Comparison of ENCODE assay signal across 18 cellular contexts in genomic region chr20:38198238-38198861, GRCh38. TPM values are rescaled to one million over a fixed set of nuclear protein-coding genes. Genes with fewer than 3 reads are reported as not detected.
DNase-seq lines count a peak whose midpoint lies in the region; ATAC-seq, FAIRE-seq and TF ChIP-seq lines count a peak whose summit lies in the region.
"Had no signal": no experiment of that assay in that cellular context is flagged by ENCODE, and none has a peak within 500 bp of the region (broad histone marks: within the 10 kb centered on the region; RNA-seq: fewer than 3 reads in every experiment).

No MANE protein-coding gene starts in this region.

- FAIRE-seq in astrocyte (lab: Jason Lieb, UNC) (no peak), keratinocyte (lab: Jason Lieb, UNC) (peak; percentile 95)
- FAIRE-seq: endometrium, islet of Langerhans had no signal

- peaks cover 17% of the 10 kb centered on the region for H3K4me1 ChIP-seq in left ventricle myocardium inferior
- peaks cover 11% of the 10 kb centered on the region for H3K4me1 ChIP-seq in astrocyte (ENCODE audit: insufficient read depth, low read length)
- H3K4me1 ChIP-seq in keratinocyte (ENCODE audit: control insufficient read depth, extremely low read depth, insufficient read depth, low read length) = peaks cover 48% of the 10 kb centered on the region

- no peak for TF ChIP-seq CTCF in left ventricle myocardium inferior (IDR thresholded peaks at IDR 0.05; ENCODE audit: borderline replicate concordance)
- TF ChIP-seq CTCF in astrocyte (IDR thresholded peaks at IDR 0.05; ENCODE audit: insufficient read depth, low read depth, low read length) = no peak
- TF ChIP-seq CTCF in keratinocyte (optimal IDR thresholded peaks at IDR 0.05 in 1 of 3, IDR thresholded peaks at IDR 0.05 in 1 of 3, conservative IDR thresholded peaks at IDR 0.05 in 1 of 3; ENCODE audit: extremely low read depth in 1 of 3, insufficient read depth in 2 of 3, low read length in 3 of 3) = no peak

- intact Hi-C loops in cardiac septum (cut with DNase I) (no loop called here), left ventricle myocardium inferior (cut with micrococcal nuclease) (no loop called here)

- H3K9me3 Mint-ChIP-seq in astrocyte (ENCODE audit: unreplicated experiment) = peaks cover 5% of the 10 kb centered on the region
- H3K9me3 Mint-ChIP-seq: activated naive CD8-positive, alpha-beta T cell treated with anti-CD3 and anti-CD28 coated beads for 36 hours had no signal

- H3K36me3 Mint-ChIP-seq in astrocyte (ENCODE audit: low read depth, unreplicated experiment) = peaks cover 1% of the 10 kb centered on the region
- H3K36me3 Mint-ChIP-seq: activated naive CD8-positive, alpha-beta T cell treated with anti-CD3 and anti-CD28 coated beads for 36 hours had no signal

- H3K9me1 ChIP-seq in keratinocyte (ENCODE audit: control insufficient read depth, extremely low read depth, insufficient read depth, low read length) = no peaks in the 10 kb centered on the region

- H3K9me3 ChIP-seq in left ventricle myocardium inferior (replicated peaks) (no peaks in the 10 kb centered on the region), astrocyte (ENCODE audit: insufficient read depth, low read depth, low read length) (no peaks in the 10 kb centered on the region), keratinocyte (ENCODE audit: control insufficient read depth, low read depth, low read length) (no peaks in the 10 kb centered on the region)
- H3K9me3 ChIP-seq: SJSA1, tibial nerve had no signal

- H3K4me2 ChIP-seq in astrocyte (ENCODE audit: low read length) (no peak overlapping the region), keratinocyte (ENCODE audit: control insufficient read depth, extremely low read depth, insufficient read depth, low read depth, low read length) (no peak overlapping the region)
- H3K4me2 ChIP-seq: KMS-11 had no signal

- peaks cover 12% of the 10 kb centered on the region for H3K27me3 Mint-ChIP-seq in astrocyte (ENCODE audit: low read depth, unreplicated experiment)

- H3K4me3 Mint-ChIP-seq in astrocyte (ENCODE audit: unreplicated experiment) = no peak overlapping the region
- H3K4me3 Mint-ChIP-seq: activated CD4-positive, alpha-beta T cell treated with anti-CD3 and anti-CD28 coated beads, Interleukin-2, amount 10 ng/mL, durations not matched to agents 24 days and 14 days; activated naive CD8-positive, alpha-beta T cell treated with anti-CD3 and anti-CD28 coated beads for 36 hours; mesothelial cell of epicardium had no signal

- H4K20me1 ChIP-seq in astrocyte (ENCODE audit: insufficient read depth, low read length) (no peaks in the 10 kb centered on the region), keratinocyte (ENCODE audit: control insufficient read depth, extremely low read depth, insufficient read depth, low read length) (no peaks in the 10 kb centered on the region)

- H3K27ac ChIP-seq in left ventricle myocardium inferior (replicated peaks) (no peak overlapping the region), astrocyte (ENCODE audit: low read depth, low read length) (no peak overlapping the region), keratinocyte (ENCODE audit: control insufficient read depth, insufficient read depth, low read length) (no peak overlapping the region)
- H3K27ac ChIP-seq: KMS-11, SJSA1, tibial nerve had no signal

- no peaks in the 10 kb centered on the region for H3K79me2 ChIP-seq in astrocyte (ENCODE audit: insufficient read depth, low read length)
- H3K79me2 ChIP-seq in keratinocyte (ENCODE audit: control insufficient read depth, insufficient read depth, low read length) = no peaks in the 10 kb centered on the region

- H3K36me3 ChIP-seq in left ventricle myocardium inferior (no peaks in the 10 kb centered on the region), astrocyte (ENCODE audit: insufficient read depth, low read length) (no peaks in the 10 kb centered on the region), keratinocyte (ENCODE audit: control insufficient read depth in 2 of 2, extremely low read depth in 1 of 2, insufficient read depth in 2 of 2, low read length in 2 of 2) (no peaks in the 10 kb centered on the region)
- H3K36me3 ChIP-seq: SJSA1, tibial nerve had no signal

- H2AFZ ChIP-seq in astrocyte (ENCODE audit: low read depth, low read length) (no peak overlapping the region), keratinocyte (ENCODE audit: control insufficient read depth, low read length) (no peak overlapping the region)

- dilution Hi-C loops in keratinocyte (cut with MboI; ENCODE audit: extremely low pct_ligation_motif_present, low sequenced_read_pairs) = no loop called here

- DNase-seq in cardiac septum (ENCODE audit: low spot score) = peak; percentile 33
- no peak for DNase-seq in left ventricle myocardium inferior
- peak; percentile 30 for DNase-seq in astrocyte (ENCODE audit: low read depth)
- DNase-seq in keratinocyte (ENCODE audit: low read depth, low spot score) = no peak
- DNase-seq in activated CD8-positive, alpha-beta memory T cell treated with anti-CD3 and anti-CD28 coated beads, Interleukin-2, amount 50 U/mL, for 4 hours = no peak
- no peak for DNase-seq in SKM-1 treated with dmso at 0.1 percent for 144 hours (lab: John Stamatoyannopoulos, UW; ENCODE audit: unreplicated experiment)
- DNase-seq in cortex of kidney (lab: John Stamatoyannopoulos, UW) = no peak
- DNase-seq: activated CD4-positive, alpha-beta T cell treated with anti-CD3 and anti-CD28 coated beads, Interleukin-2, amount 10 ng/mL, durations not matched to agents 24 days and 14 days; activated naive CD8-positive, alpha-beta T cell treated with anti-CD3 and anti-CD28 coated beads for 36 hours; central memory CD4-positive, alpha-beta T cell; occipital lobe had no signal

- H3K4me3 ChIP-seq in left ventricle myocardium inferior (no peak overlapping the region), astrocyte (ENCODE audit: insufficient read depth, low read depth, low read length) (no peak overlapping the region), keratinocyte (ENCODE audit: control insufficient read depth in 2 of 3, extremely low read depth in 1 of 3, insufficient read depth in 2 of 3, low read depth in 1 of 3, low read length in 3 of 3) (no peak overlapping the region)
- H3K4me3 ChIP-seq: SJSA1, tibial nerve had no signal

- H3K4me1 Mint-ChIP-seq in astrocyte (ENCODE audit: low read depth, unreplicated experiment) = peaks cover 11% of the 10 kb centered on the region
- H3K4me1 Mint-ChIP-seq: activated CD4-positive, alpha-beta T cell treated with anti-CD3 and anti-CD28 coated beads, Interleukin-2, amount 10 ng/mL, durations not matched to agents 24 days and 14 days; activated naive CD8-positive, alpha-beta T cell treated with anti-CD3 and anti-CD28 coated beads for 36 hours; mesothelial cell of epicardium had no signal

- H3K27ac Mint-ChIP-seq in astrocyte (ENCODE audit: unreplicated experiment) = peak overlapping the region; percentile 4
- H3K27ac Mint-ChIP-seq: activated CD4-positive, alpha-beta T cell treated with anti-CD3 and anti-CD28 coated beads, Interleukin-2, amount 10 ng/mL, durations not matched to agents 24 days and 14 days; activated naive CD8-positive, alpha-beta T cell treated with anti-CD3 and anti-CD28 coated beads for 36 hours; mesothelial cell of epicardium had no signal

- H3K9ac ChIP-seq in astrocyte (ENCODE audit: low read length) (no peak overlapping the region), keratinocyte (ENCODE audit: control insufficient read depth, extremely low read depth, insufficient read depth, low read length) (no peak overlapping the region)
- H3K9ac ChIP-seq: KMS-11 had no signal

- H3K27me3 ChIP-seq in left ventricle myocardium inferior (ENCODE audit: low read depth) (no peaks in the 10 kb centered on the region), astrocyte (ENCODE audit: insufficient read depth, low read length) (no peaks in the 10 kb centered on the region), keratinocyte (ENCODE audit: control insufficient read depth, extremely low read depth, insufficient read depth, low read length) (no peaks in the 10 kb centered on the region)
- H3K27me3 ChIP-seq: SJSA1, tibial nerve had no signal

- ATAC-seq in GM18909 (IDR thresholded peaks at IDR 0.05; ENCODE audit: poor library complexity, unreplicated experiment) = no peak

RNA-seq across cellular contexts. Expression of gene TGM2, which starts 33.3 kb away (rescaled TPM):
- total RNA-seq in cardiac septum (792 TPM), left ventricle myocardium inferior (846 TPM), astrocyte (48.2 and 98.9 TPM in 2 replicates)
- 18.4 to 50.3 TPM (median 18.7 TPM) in 3 replicates for polyA plus RNA-seq in keratinocyte
- 0.86 TPM for polyA plus RNA-seq in keratinocyte (2011; ENCODE audit: low read depth)
- polyA plus RNA-seq in keratinocyte (2011; cell fraction: cytosol; rRNA removed) = 16.2 and 22.6 TPM in 2 replicates
- polyA plus RNA-seq in keratinocyte (2011; cell fraction: nucleus; rRNA removed) = 30.9 and 32.5 TPM in 2 replicates
- polyA plus RNA-seq in keratinocyte (2012; ENCODE audit: low replicate concordance) = 0.38 and 57.9 TPM in 2 replicates
- 27.4 to 122 TPM (median 29.7 TPM) in 3 replicates for polyA minus RNA-seq in keratinocyte
- 50.3 TPM for polyA minus RNA-seq in keratinocyte (2011; cell fraction: cytosol; rRNA and poly(A)+ RNA removed)
- 29.2 and 30.7 TPM in 2 replicates for polyA minus RNA-seq in keratinocyte (2011; cell fraction: nucleus; rRNA and poly(A)+ RNA removed)
- total RNA-seq: activated naive CD8-positive, alpha-beta T cell treated with anti-CD3 and anti-CD28 coated beads for 36 hours had no signal

Comparison
In these comparisons a context has a peak if more than half of its experiments do, and no peak if none do; other contexts are left out.
1. DNase-seq: peak in cardiac septum (single experiment) and astrocyte (single experiment); none in left ventricle myocardium inferior (single experiment), keratinocyte (single experiment), activated CD8-positive, alpha-beta memory T cell treated with anti-CD3 and anti-CD28 coated beads, Interleukin-2, amount 50 U/mL, for 4 hours (single experiment), SKM-1 treated with dmso at 0.1 percent for 144 hours (single experiment) and cortex of kidney (single experiment).